In genomic region chr9:3507395-3508077, GRCh38 we compare ENCODE assay signal across 8 cellular contexts. TPM values are rescaled to one million over a fixed set of nuclear protein-coding genes. Genes with fewer than 3 reads are reported as not detected.
DNase-seq lines count a peak whose midpoint lies in the region; ATAC-seq and TF ChIP-seq lines count a peak whose summit lies in the region.

No MANE protein-coding gene starts in this region.

- no peak overlapping the region for H3K4me3 ChIP-seq in CD4-positive, alpha-beta memory T cell (ENCODE audit: low read length in 2 of 2)

- H3K9me3 ChIP-seq in CD4-positive, alpha-beta memory T cell (ENCODE audit: control insufficient read depth in 1 of 2, low read length in 2 of 2): no peaks in the 10 kb centered on the region

- TF ChIP-seq CTCF in endothelial cell (IDR thresholded peaks at IDR 0.05; ENCODE audit: unreplicated experiment): no peak

- no peak for DNase-seq in CD4-positive, alpha-beta memory T cell
- DNase-seq in activated CD4-positive, alpha-beta T cell treated with anti-CD3 and anti-CD28 coated beads for 4 hours: no peak
- DNase-seq in dedifferentiated amniotic fluid mesenchymal stem cell (ENCODE audit: extremely low spot score) (no peak), endothelial cell (ENCODE audit: low spot score) (no peak), NCI-H2227 treated with DMSO at 0.1 percent for 48 hours (lab: John Stamatoyannopoulos, UW) (no peak)

- no peaks in the 10 kb centered on the region for H3K36me3 ChIP-seq in CD4-positive, alpha-beta memory T cell (ENCODE audit: insufficient read depth, low read length)

- ATAC-seq in GM19395 (IDR thresholded peaks at IDR 0.05; ENCODE audit: unreplicated experiment): peak; percentile 73
- ATAC-seq in HG03457 (IDR thresholded peaks at IDR 0.05; ENCODE audit: unreplicated experiment): peak; percentile 58

- no peaks in the 10 kb centered on the region for H3K27me3 Mint-ChIP-seq in CD4-positive, alpha-beta memory T cell
- H3K27me3 Mint-ChIP-seq in dendritic cell treated with granulocyte-macrophage colony-stimulating factor and Interleukin-4, amounts not matched to agents 40 ng/mL and 50 ng/mL, for 4 days: no peaks in the 10 kb centered on the region
- peaks cover 2% of the 10 kb centered on the region for H3K27me3 Mint-ChIP-seq in endothelial cell (ENCODE audit: unreplicated experiment)

- no peak overlapping the region for H3K4me3 Mint-ChIP-seq in CD4-positive, alpha-beta memory T cell
- H3K4me3 Mint-ChIP-seq in dendritic cell treated with granulocyte-macrophage colony-stimulating factor and Interleukin-4, amounts not matched to agents 40 ng/mL and 50 ng/mL, for 4 days: peak overlapping the region; percentile 37
- no peak overlapping the region for H3K4me3 Mint-ChIP-seq in endothelial cell (ENCODE audit: unreplicated experiment)

- POLR2A ChIA-PET in CD4-positive, alpha-beta memory T cell (lab: Charles Lee; ENCODE audit: partially characterized antibody): interaction anchor here (0.6 to 2.1 kb wide), 3 partner anchors 15 to 95 kb away, joined by 3 to 12 read pairs (median 4); partner anchors contain the start of gene RFX3

- peaks cover 10% of the 10 kb centered on the region for H3K4me1 ChIP-seq in CD4-positive, alpha-beta memory T cell (ENCODE audit: insufficient read depth, low read length)

- H3K27ac Mint-ChIP-seq in CD4-positive, alpha-beta memory T cell: peak overlapping the region in 4 of 7 donors; percentile 0 to 59 (median 28)
- H3K27ac Mint-ChIP-seq in dendritic cell treated with granulocyte-macrophage colony-stimulating factor and Interleukin-4, amounts not matched to agents 40 ng/mL and 50 ng/mL, for 4 days: peak overlapping the region; percentile 80
- H3K27ac Mint-ChIP-seq in endothelial cell (ENCODE audit: unreplicated experiment): no peak overlapping the region

- intact Hi-C loops in CD4-positive, alpha-beta memory T cell (cut with micrococcal nuclease): no loop called here
- intact Hi-C loops in dendritic cell treated with granulocyte-macrophage colony-stimulating factor and Interleukin-4, amounts not matched to agents 40 ng/mL and 50 ng/mL, for 4 days (cut with micrococcal nuclease): no loop called here

- H3K27ac ChIP-seq in CD4-positive, alpha-beta memory T cell (ENCODE audit: low read depth, low read length): no peak overlapping the region

- H3K27me3 ChIP-seq in CD4-positive, alpha-beta memory T cell (ENCODE audit: insufficient read depth, low read length): no peaks in the 10 kb centered on the region

- CTCF ChIA-PET in CD4-positive, alpha-beta memory T cell (lab: Charles Lee; ENCODE audit: partially characterized antibody): interaction anchor here (1.3 kb wide), 1 partner anchor 11 kb away, joined by 3 read pairs; no protein-coding TSS in a partner anchor

- H3K9me3 Mint-ChIP-seq in CD4-positive, alpha-beta memory T cell: no peaks in the 10 kb centered on the region
- no peaks in the 10 kb centered on the region for H3K9me3 Mint-ChIP-seq in dendritic cell treated with granulocyte-macrophage colony-stimulating factor and Interleukin-4, amounts not matched to agents 40 ng/mL and 50 ng/mL, for 4 days
- no peaks in the 10 kb centered on the region for H3K9me3 Mint-ChIP-seq in endothelial cell (ENCODE audit: unreplicated experiment)

- H3K36me3 Mint-ChIP-seq in CD4-positive, alpha-beta memory T cell: peaks cover 0 to 5% of the 10 kb centered on the region in 2 donors
- H3K36me3 Mint-ChIP-seq in dendritic cell treated with granulocyte-macrophage colony-stimulating factor and Interleukin-4, amounts not matched to agents 40 ng/mL and 50 ng/mL, for 4 days (ENCODE audit: low read depth): no peaks in the 10 kb centered on the region
- H3K36me3 Mint-ChIP-seq in endothelial cell (ENCODE audit: low read depth, unreplicated experiment): no peaks in the 10 kb centered on the region

- H3K4me1 Mint-ChIP-seq in CD4-positive, alpha-beta memory T cell: peaks cover 29 to 34% (median 31%) of the 10 kb centered on the region in 4 donors
- peaks cover 11% of the 10 kb centered on the region for H3K4me1 Mint-ChIP-seq in dendritic cell treated with granulocyte-macrophage colony-stimulating factor and Interleukin-4, amounts not matched to agents 40 ng/mL and 50 ng/mL, for 4 days (ENCODE audit: low read depth)
- peaks cover 11% of the 10 kb centered on the region for H3K4me1 Mint-ChIP-seq in endothelial cell (ENCODE audit: unreplicated experiment)

RNA-seq across cellular contexts. Expression of gene RFX3, which starts 18.3 kb away (rescaled TPM):
- 10 to 100 TPM; 25.9 to 30.8 TPM for total RNA-seq in CD4-positive, alpha-beta memory T cell
- polyA plus RNA-seq in CD4-positive, alpha-beta memory T cell: 1 to 10 TPM; 3.0 to 7.0 TPM
- 18.5 TPM for total RNA-seq in endothelial cell (ENCODE audit: unreplicated experiment)
